ENCODE assay signal across 13 cellular contexts in the genomic region with DNA sequence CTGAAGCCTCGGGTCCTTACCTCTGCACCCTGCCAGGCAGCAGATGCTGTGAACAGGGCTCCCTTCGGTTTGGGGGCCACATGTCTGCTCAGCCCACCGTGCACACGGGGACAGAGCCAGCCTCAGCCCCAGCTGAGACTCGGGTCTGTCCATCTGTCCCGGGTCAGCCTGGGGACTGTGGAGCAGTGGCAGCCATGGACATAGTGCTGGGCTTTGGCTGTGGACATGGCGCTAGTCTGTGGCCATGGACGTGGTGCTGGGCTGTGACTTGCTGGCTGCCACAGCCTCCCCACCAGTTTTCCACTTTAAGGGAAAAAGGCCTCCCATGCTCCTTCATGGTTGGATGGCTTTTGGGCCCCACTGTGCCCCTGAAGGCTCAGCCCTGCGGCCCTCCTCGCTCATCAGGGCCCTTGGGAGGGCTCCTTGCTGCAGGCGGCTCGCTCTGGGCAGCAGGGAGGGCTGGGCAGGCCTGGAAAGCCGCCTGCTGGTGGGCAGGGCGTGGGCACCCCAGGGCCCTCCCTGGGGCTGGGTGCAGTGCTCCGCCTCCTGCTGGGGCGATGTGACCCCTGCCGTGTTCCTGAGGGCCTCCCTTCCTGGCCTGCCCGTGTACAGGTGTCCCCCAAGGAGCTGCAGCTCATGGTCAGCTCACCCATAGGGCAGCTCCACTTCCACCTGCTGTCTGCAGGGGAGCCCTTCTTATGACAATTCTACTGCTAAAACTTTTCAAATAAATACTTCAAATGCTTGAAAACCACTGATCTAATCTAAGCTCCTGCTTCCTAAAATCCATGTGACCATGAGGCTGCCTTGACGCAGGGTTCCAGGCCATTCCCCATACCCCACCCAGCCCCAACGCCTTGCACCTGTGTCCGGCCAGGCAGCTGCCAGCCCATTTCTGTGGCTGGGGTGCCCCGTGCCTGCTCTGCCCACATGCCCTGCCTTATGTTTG.
A peak's percentile ranks its signal among the peaks of the same experiment; 100 is the strongest.
DNase-seq lines count a peak whose midpoint lies in the region; ATAC-seq, FAIRE-seq and TF ChIP-seq lines count a peak whose summit lies in the region.
"Had no signal": no experiment of that assay in that cellular context is flagged by ENCODE, and none has a peak within 500 bp of the region (broad histone marks: within the 10 kb centered on the region; RNA-seq: fewer than 3 reads in every experiment).

No MANE protein-coding gene starts in this region.

- H3K9ac ChIP-seq in kidney (ENCODE audit: low read length in 2 of 2): no peak overlapping the region
- peak overlapping the region; percentile 21 for H3K9ac ChIP-seq in rectal smooth muscle tissue (ENCODE audit: low read length)

- H3K4me3 ChIP-seq in GM12875 (ENCODE audit: low read depth, low read length): no peak overlapping the region
- no peak overlapping the region for H3K4me3 ChIP-seq in SJCRH30
- H3K4me3 ChIP-seq in kidney (ENCODE audit: low read length in 2 of 2): no peak overlapping the region
- H3K4me3 ChIP-seq in rectal smooth muscle tissue (ENCODE audit: low read length): no peak overlapping the region

- peak overlapping the region; percentile 84 for H3K27ac ChIP-seq in SJCRH30
- no peak overlapping the region for H3K27ac ChIP-seq in kidney (ENCODE audit: low read depth in 2 of 2, low read length in 2 of 2)
- no peak overlapping the region for H3K27ac ChIP-seq in rectal smooth muscle tissue (ENCODE audit: low read depth, low read length)
- H3K27ac ChIP-seq: foreskin keratinocyte had no signal

- no peaks in the 10 kb centered on the region for H3K36me3 ChIP-seq in SJCRH30
- no peaks in the 10 kb centered on the region for H3K36me3 ChIP-seq in kidney (ENCODE audit: control insufficient read depth in 1 of 2, insufficient read depth in 2 of 2, low read length in 2 of 2)
- H3K36me3 ChIP-seq in rectal smooth muscle tissue (ENCODE audit: control insufficient read depth, insufficient read depth, low read length): no peaks in the 10 kb centered on the region

- H3K27me3 ChIP-seq in SJCRH30: no peaks in the 10 kb centered on the region
- H3K27me3 ChIP-seq in rectal smooth muscle tissue (ENCODE audit: control insufficient read depth, insufficient read depth, low read length): no peaks in the 10 kb centered on the region
- H3K27me3 ChIP-seq: foreskin keratinocyte had no signal

- peaks cover 48% of the 10 kb centered on the region for H3K4me1 ChIP-seq in SJCRH30
- H3K4me1 ChIP-seq in kidney (ENCODE audit: control insufficient read depth in 1 of 2, insufficient read depth in 1 of 2, low read depth in 1 of 2, low read length in 2 of 2): no peaks in the 10 kb centered on the region
- peaks cover 6% of the 10 kb centered on the region for H3K4me1 ChIP-seq in rectal smooth muscle tissue (ENCODE audit: control insufficient read depth, insufficient read depth, low read length)
- H3K4me1 ChIP-seq: foreskin keratinocyte had no signal

- in situ Hi-C loops in GM13976 (cut with MboI; ENCODE audit: low sequenced_read_pairs, unreplicated experiment): loop anchor here (10.0 kb wide), 1 partner anchor 53 kb away; no protein-coding TSS in a partner anchor

- intact Hi-C loops in kidney (cut with DNase I): loop anchor here (5.0 to 10.0 kb wide), 2 partner anchors 56 to 283 kb away; no protein-coding TSS in a partner anchor

- TF ChIP-seq CTCF in GM12875 (IDR thresholded peaks at IDR 0.05; ENCODE audit: borderline replicate concordance, insufficient read depth, low read depth, low read length) (0 out of 2 replicates have a peak, but pooled peaks have one; percentile 0), kidney (IDR thresholded peaks at IDR 0.05; ENCODE audit: borderline replicate concordance, extremely low read depth, insufficient read depth) (no peak), GM13976 (IDR thresholded peaks at IDR 0.05; ENCODE audit: borderline replicate concordance, control extremely low read depth, extremely low read depth, insufficient read depth, missing control alignments) (no peak)

- no peak for FAIRE-seq in kidney (lab: Jason Lieb, UNC)
- FAIRE-seq: HTR-8/SVneo, islet of Langerhans, small intestine had no signal

- DNase-seq in SJCRH30 (peak; percentile 59 to 60), kidney (peak; percentile 70), left lobe of liver (ENCODE audit: low spot score) (no peak), GM13976 (ENCODE audit: low spot score) (no peak), NCI-H446 treated with DMSO at 0.1 percent for 48 hours (lab: John Stamatoyannopoulos, UW) (no peak)
- no peak for DNase-seq in stimulated activated CD4-positive, alpha-beta T cell treated with anti-CD3 and anti-CD28 coated beads, Interleukin-4, amount 100 ng/mL, for 1 hour
- DNase-seq: SIG-M5 had no signal

- no peak for ATAC-seq in left lobe of liver

- H3K9me3 ChIP-seq in SJCRH30 (replicated peaks) (no peaks in the 10 kb centered on the region), kidney (ENCODE audit: control insufficient read depth in 1 of 2, low read length in 2 of 2) (no peaks in the 10 kb centered on the region)

Comparison
In these comparisons a context has a peak if more than half of its experiments do, and no peak if none do; other contexts are left out.
1. DNase-seq: peak in SJCRH30 (2 of 2) and kidney (single experiment); none in stimulated activated CD4-positive, alpha-beta T cell treated with anti-CD3 and anti-CD28 coated beads, Interleukin-4, amount 100 ng/mL, for 1 hour (single experiment), left lobe of liver (single experiment), GM13976 (single experiment) and NCI-H446 treated with DMSO at 0.1 percent for 48 hours (single experiment).